In genomic region chr4:7733801-7734650, GRCh38 we compare ENCODE assay signal across 26 cellular contexts.
"Had no signal": no experiment of that assay in that cellular context is flagged by ENCODE, and none has a peak within 500 bp of the region (broad histone marks: within the 10 kb centered on the region; RNA-seq: fewer than 3 reads in every experiment).

No MANE protein-coding gene starts in this region.

- ATAC-seq: activated T-cell treated with anti-CD3 and anti-CD28 coated beads, Interleukin-2, amount 50 U/mL, for 4 hours; body of pancreas had no signal

- H3K27me3 ChIP-seq: adrenal gland, body of pancreas, breast epithelium had no signal

- H3K4me1 ChIP-seq: adrenal gland, body of pancreas, breast epithelium, SJSA1 had no signal

- H3K4me3 ChIP-seq: adrenal gland, body of pancreas, breast epithelium, SJSA1 had no signal

- DNase-seq: activated B cell treated with CpG ODN at 0.5 μM for 24 hours; activated CD4-positive, alpha-beta T cell treated with anti-CD3 and anti-CD28 coated beads for 1 hour; activated CD4-positive, alpha-beta T cell treated with anti-CD3 and anti-CD28 coated beads for 48 hours; activated CD8-positive, alpha-beta memory T cell treated with anti-CD3 and anti-CD28 coated beads, Interleukin-2, amount 50 U/mL, for 4 hours; activated gamma-delta T cell treated with Interleukin-2 at 50 U/mL for 16 hours; activated naive CD4-positive, alpha-beta T cell treated with anti-CD3 and anti-CD28 coated beads for 36 hours; activated T-cell treated with anti-CD3 and anti-CD28 coated beads for 4 hours; activated T-cell treated with anti-CD3 and anti-CD28 coated beads, Interleukin-2, amount 50 U/mL, for 4 hours; adrenal gland; body of pancreas; MM.1S; MV-4-11; NCI-H1092; NCI-H1436 treated with DMSO at 0.1 percent for 48 hours; NCI-H187 treated with DMSO at 0.1 percent for 48 hours; NCI-H2081 treated with DMSO at 0.1 percent for 48 hours; NCI-H226; NCI-H446 treated with DMSO at 0.1 percent for 48 hours; NCI-H524; SHP77; SK-N-SH had no signal

- H3K36me3 ChIP-seq: adrenal gland, breast epithelium, SJSA1 had no signal

- H3K27ac ChIP-seq: adrenal gland, body of pancreas, breast epithelium, KMS-11, RWPE1, SJSA1, VCaP had no signal

- H3K9me3 ChIP-seq: adrenal gland, body of pancreas, SJSA1, SK-N-SH had no signal
